Comparison of ENCODE assay signal across 15 cellular contexts in the genomic region with DNA sequence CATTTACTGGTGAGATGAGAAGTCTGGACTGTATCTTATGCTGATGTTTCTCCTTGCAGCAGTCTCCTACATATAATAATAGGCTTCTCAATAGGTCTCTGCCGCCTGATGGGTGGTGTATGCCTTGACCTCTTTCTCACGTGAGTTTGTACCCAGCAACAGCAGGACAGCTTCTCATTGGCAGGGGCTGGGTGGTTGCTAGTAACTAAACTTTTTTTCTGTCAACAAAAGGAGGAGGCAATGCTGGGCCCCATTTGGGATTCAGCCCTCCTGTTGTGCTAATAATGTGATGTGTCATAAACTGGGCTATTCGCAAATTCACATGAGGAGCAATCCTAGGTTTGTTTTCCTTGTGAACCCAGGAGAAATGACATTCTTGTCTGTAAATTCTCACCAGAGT.
DNase-seq lines count a peak whose midpoint lies in the region; ATAC-seq and TF ChIP-seq lines count a peak whose summit lies in the region.
"Had no signal": no experiment of that assay in that cellular context is flagged by ENCODE, and none has a peak within 500 bp of the region (broad histone marks: within the 10 kb centered on the region; RNA-seq: fewer than 3 reads in every experiment).

No MANE protein-coding gene starts in this region.

- H3K27me3 Mint-ChIP-seq in endodermal cell (ENCODE audit: insufficient read depth) (peaks cover 15% of the 10 kb centered on the region), immature natural killer cell (ENCODE audit: low read depth in 3 of 3) (no peaks in the 10 kb centered on the region)
- peaks cover 7% of the 10 kb centered on the region for H3K27me3 Mint-ChIP-seq in activated CD8-positive, alpha-beta T cell treated with anti-CD3 and anti-CD28 coated beads, Interleukin-2, amount 10 ng/mL, durations not matched to agents 7 days and 5 days (ENCODE audit: low read depth)

- H3K36me3 Mint-ChIP-seq in endodermal cell (ENCODE audit: low read depth) (no peaks in the 10 kb centered on the region), immature natural killer cell (no peaks in the 10 kb centered on the region)
- H3K36me3 Mint-ChIP-seq in activated CD8-positive, alpha-beta T cell treated with anti-CD3 and anti-CD28 coated beads, Interleukin-2, amount 10 ng/mL, durations not matched to agents 7 days and 5 days (ENCODE audit: low read depth), result no peaks in the 10 kb centered on the region
- H3K36me3 Mint-ChIP-seq: CD14-positive monocyte; CD8-positive, alpha-beta T cell had no signal

- ATAC-seq in activated CD8-positive, alpha-beta T cell treated with anti-CD3 and anti-CD28 coated beads, Interleukin-2, amount 10 ng/mL, durations not matched to agents 7 days and 5 days, result no peak
- ATAC-seq: A549; CD8-positive, alpha-beta T cell; HepG2 had no signal

- H3K4me1 ChIP-seq in HEK293 (ENCODE audit: control insufficient read depth, insufficient read depth, low read length) (no peaks in the 10 kb centered on the region), endodermal cell (ENCODE audit: control insufficient read depth, insufficient read depth, low read length) (no peaks in the 10 kb centered on the region), mesendoderm (ENCODE audit: control insufficient read depth, low read depth, low read length) (no peaks in the 10 kb centered on the region), suprapubic skin (peaks cover 14% of the 10 kb centered on the region)
- H3K4me1 ChIP-seq: A549, Caco-2 had no signal

- no peak overlapping the region for H2BK15ac ChIP-seq in mesendoderm (replicated peaks; ENCODE audit: low read depth)

- H3K9me3 Mint-ChIP-seq in endodermal cell, result no peaks in the 10 kb centered on the region
- H3K9me3 Mint-ChIP-seq in activated CD8-positive, alpha-beta T cell treated with anti-CD3 and anti-CD28 coated beads, Interleukin-2, amount 10 ng/mL, durations not matched to agents 7 days and 5 days (ENCODE audit: insufficient read depth), result no peaks in the 10 kb centered on the region
- H3K9me3 Mint-ChIP-seq in immature natural killer cell, result no peaks in the 10 kb centered on the region
- H3K9me3 Mint-ChIP-seq: CD8-positive, alpha-beta T cell had no signal

- no peak for TF ChIP-seq POLR2A in suprapubic skin (IDR thresholded peaks at IDR 0.05)

- CTCF ChIA-PET in HEK293 (lab: Yijun Ruan, JAX), result no interaction called here
- CTCF ChIA-PET in activated CD8-positive, alpha-beta T cell treated with anti-CD3 and anti-CD28 coated beads, Interleukin-2, amount 10 ng/mL, durations not matched to agents 7 days and 5 days (lab: Charles Lee), result no interaction called here

- no peak for TF ChIP-seq EP300 in suprapubic skin (IDR thresholded peaks at IDR 0.05)

- H3K4me1 Mint-ChIP-seq in endodermal cell, result no peaks in the 10 kb centered on the region
- no peaks in the 10 kb centered on the region for H3K4me1 Mint-ChIP-seq in activated CD8-positive, alpha-beta T cell treated with anti-CD3 and anti-CD28 coated beads, Interleukin-2, amount 10 ng/mL, durations not matched to agents 7 days and 5 days (ENCODE audit: low read depth)
- H3K4me1 Mint-ChIP-seq in immature natural killer cell, result no peaks in the 10 kb centered on the region
- H3K4me1 Mint-ChIP-seq: CD14-positive monocyte had no signal

- no peak overlapping the region for H4K5ac ChIP-seq in mesendoderm (ENCODE audit: low read length)

- no peak overlapping the region for H3K4me2 ChIP-seq in mesendoderm (ENCODE audit: low read length)
- H3K4me2 ChIP-seq: A549 had no signal

- H3K4me3 ChIP-seq in HEK293 (ENCODE audit: low read depth, low read length), result no peak overlapping the region
- no peak overlapping the region for H3K4me3 ChIP-seq in endodermal cell (ENCODE audit: low read length)
- no peak overlapping the region for H3K4me3 ChIP-seq in mesendoderm (ENCODE audit: low read length)
- no peak overlapping the region for H3K4me3 ChIP-seq in suprapubic skin
- H3K4me3 ChIP-seq: A549 had no signal

- no peak overlapping the region for H2AK5ac ChIP-seq in mesendoderm (ENCODE audit: low read length)

- no peak overlapping the region for H3K18ac ChIP-seq in mesendoderm (ENCODE audit: low read length)

- no peak overlapping the region for H3K4me3 Mint-ChIP-seq in endodermal cell
- H3K4me3 Mint-ChIP-seq in activated CD8-positive, alpha-beta T cell treated with anti-CD3 and anti-CD28 coated beads, Interleukin-2, amount 10 ng/mL, durations not matched to agents 7 days and 5 days, result no peak overlapping the region
- no peak overlapping the region for H3K4me3 Mint-ChIP-seq in immature natural killer cell
- H3K4me3 Mint-ChIP-seq: CD14-positive monocyte; CD8-positive, alpha-beta T cell had no signal

- no peak for TF ChIP-seq CTCF in HEK293 (tag by site-specific recombination; IDR thresholded peaks at IDR 0.05)
- TF ChIP-seq CTCF in endodermal cell (conservative IDR thresholded peaks at IDR 0.05), result no peak
- no peak for TF ChIP-seq CTCF in suprapubic skin (IDR thresholded peaks at IDR 0.05)

- 91% methylated on average over 3 of the region's 3 CpGs; no CpG with 5 or more reads in 1 of the 2 experiments for WGBS in endodermal cell (ENCODE audit: insufficient coverage in 1 of 2, insufficient read length in 1 of 2), 2 experiments
- WGBS in mesendoderm (ENCODE audit: extremely low coverage, insufficient coverage, low lambda C conversion rate), result no CpG with 5 or more reads among the region's 3 CpGs
- WGBS in suprapubic skin, result 44% methylated on average over 3 of the region's 3 CpGs

- H3K9ac ChIP-seq in endodermal cell (ENCODE audit: extremely low read depth, low read length, poor library complexity, severe bottlenecking), result no peak overlapping the region
- H3K9ac ChIP-seq in mesendoderm (ENCODE audit: low read length), result no peak overlapping the region

- H3K79me2 ChIP-seq in mesendoderm (ENCODE audit: control insufficient read depth, insufficient read depth, low read length), result no peaks in the 10 kb centered on the region

- no peak overlapping the region for H3K56ac ChIP-seq in mesendoderm (ENCODE audit: low read length)

- no peak overlapping the region for H2BK5ac ChIP-seq in mesendoderm (ENCODE audit: low read length)

- no peak overlapping the region for H4K8ac ChIP-seq in mesendoderm (ENCODE audit: low read depth, low read length)

- DNase-seq in endodermal cell (peak; percentile 54), mesendoderm (peak; percentile 28), suprapubic skin (ENCODE audit: low spot score in 2 of 2) (no peak), NCI-H128 (lab: John Stamatoyannopoulos, UW; ENCODE audit: unreplicated experiment) (no peak), immature natural killer cell (no peak), NK-92 (lab: John Stamatoyannopoulos, UW; ENCODE audit: unreplicated experiment) (no peak)
- no peak for DNase-seq in activated CD8-positive, alpha-beta T cell treated with anti-CD3 and anti-CD28 coated beads, Interleukin-2, amount 10 ng/mL, durations not matched to agents 7 days and 5 days
- DNase-seq: Caco-2; CD8-positive, alpha-beta T cell; DND-41; GDM1 had no signal

- H3K27ac Mint-ChIP-seq in endodermal cell, result no peak overlapping the region
- H3K27ac Mint-ChIP-seq in activated CD8-positive, alpha-beta T cell treated with anti-CD3 and anti-CD28 coated beads, Interleukin-2, amount 10 ng/mL, durations not matched to agents 7 days and 5 days, result no peak overlapping the region
- no peak overlapping the region for H3K27ac Mint-ChIP-seq in immature natural killer cell
- H3K27ac Mint-ChIP-seq: CD14-positive monocyte; CD8-positive, alpha-beta T cell had no signal

- H3K23ac ChIP-seq in mesendoderm (ENCODE audit: low read length), result no peak overlapping the region

- no peak overlapping the region for H2BK120ac ChIP-seq in mesendoderm (ENCODE audit: low read depth, low read length)

- POLR2A ChIA-PET in HEK293 (lab: Yijun Ruan, JAX), result no interaction called here
- POLR2A ChIA-PET in activated CD8-positive, alpha-beta T cell treated with anti-CD3 and anti-CD28 coated beads, Interleukin-2, amount 10 ng/mL, durations not matched to agents 7 days and 5 days (lab: Charles Lee), result no interaction called here

- no peaks in the 10 kb centered on the region for H3K36me3 ChIP-seq in HEK293 (ENCODE audit: control insufficient read depth in 2 of 2, insufficient read depth in 1 of 2, low read length in 2 of 2)
- no peaks in the 10 kb centered on the region for H3K36me3 ChIP-seq in endodermal cell (ENCODE audit: control insufficient read depth, insufficient read depth, low read length)
- no peaks in the 10 kb centered on the region for H3K36me3 ChIP-seq in mesendoderm (ENCODE audit: control insufficient read depth, insufficient read depth, low read length)
- H3K36me3 ChIP-seq in suprapubic skin, result no peaks in the 10 kb centered on the region

- H3K27ac ChIP-seq in HEK293 (ENCODE audit: extremely low read depth, low read depth, low read length), result no peak overlapping the region
- no peak overlapping the region for H3K27ac ChIP-seq in endodermal cell (ENCODE audit: low read depth, low read length)
- H3K27ac ChIP-seq in mesendoderm (ENCODE audit: low read depth, low read length), result no peak overlapping the region
- peak overlapping the region; percentile 70 for H3K27ac ChIP-seq in suprapubic skin
- H3K27ac ChIP-seq: A549 had no signal

- H3K27me3 ChIP-seq in endodermal cell (ENCODE audit: control insufficient read depth, insufficient read depth, low read length, poor library complexity, severe bottlenecking) (no peaks in the 10 kb centered on the region), mesendoderm (ENCODE audit: insufficient read depth, low read length, poor library complexity) (no peaks in the 10 kb centered on the region), suprapubic skin (no peaks in the 10 kb centered on the region)

- no peak overlapping the region for H3K4ac ChIP-seq in mesendoderm (ENCODE audit: low read depth, low read length)

- H3K9me3 ChIP-seq in HEK293 (ENCODE audit: control insufficient read depth, insufficient read depth, low read depth, low read length) (no peaks in the 10 kb centered on the region), endodermal cell (ENCODE audit: control insufficient read depth, low read length) (no peaks in the 10 kb centered on the region), suprapubic skin (no peaks in the 10 kb centered on the region)
- H3K9me3 ChIP-seq: A549, Caco-2 had no signal

- no peaks in the 10 kb centered on the region for H3K79me1 ChIP-seq in mesendoderm (ENCODE audit: low read length)

TF ChIP-seq in HEK293, 187 proteins besides CTCF, POLR2A, EP300 and RAD21 (continues in another document):
- TF ChIP-seq, protein P1, sequence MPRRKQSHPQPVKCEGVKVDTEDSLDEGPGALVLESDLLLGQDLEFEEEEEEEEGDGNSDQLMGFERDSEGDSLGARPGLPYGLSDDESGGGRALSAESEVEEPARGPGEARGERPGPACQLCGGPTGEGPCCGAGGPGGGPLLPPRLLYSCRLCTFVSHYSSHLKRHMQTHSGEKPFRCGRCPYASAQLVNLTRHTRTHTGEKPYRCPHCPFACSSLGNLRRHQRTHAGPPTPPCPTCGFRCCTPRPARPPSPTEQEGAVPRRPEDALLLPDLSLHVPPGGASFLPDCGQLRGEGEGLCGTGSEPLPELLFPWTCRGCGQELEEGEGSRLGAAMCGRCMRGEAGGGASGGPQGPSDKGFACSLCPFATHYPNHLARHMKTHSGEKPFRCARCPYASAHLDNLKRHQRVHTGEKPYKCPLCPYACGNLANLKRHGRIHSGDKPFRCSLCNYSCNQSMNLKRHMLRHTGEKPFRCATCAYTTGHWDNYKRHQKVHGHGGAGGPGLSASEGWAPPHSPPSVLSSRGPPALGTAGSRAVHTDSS (tag by site-specific recombination; IDR thresholded peaks at IDR 0.05), result no peak

Comparison
In these comparisons a context has a peak if more than half of its experiments do, and no peak if none do; other contexts are left out.
1. DNase-seq: peak in endodermal cell (single experiment) and mesendoderm (single experiment); none in suprapubic skin (0 of 2), activated CD8-positive, alpha-beta T cell treated with anti-CD3 and anti-CD28 coated beads, Interleukin-2, amount 10 ng/mL, durations not matched to agents 7 days and 5 days (single experiment), NCI-H128 (single experiment), immature natural killer cell (0 of 3) and NK-92 (single experiment).